ENCODE assay signal across 8 cellular contexts in the genomic region with DNA sequence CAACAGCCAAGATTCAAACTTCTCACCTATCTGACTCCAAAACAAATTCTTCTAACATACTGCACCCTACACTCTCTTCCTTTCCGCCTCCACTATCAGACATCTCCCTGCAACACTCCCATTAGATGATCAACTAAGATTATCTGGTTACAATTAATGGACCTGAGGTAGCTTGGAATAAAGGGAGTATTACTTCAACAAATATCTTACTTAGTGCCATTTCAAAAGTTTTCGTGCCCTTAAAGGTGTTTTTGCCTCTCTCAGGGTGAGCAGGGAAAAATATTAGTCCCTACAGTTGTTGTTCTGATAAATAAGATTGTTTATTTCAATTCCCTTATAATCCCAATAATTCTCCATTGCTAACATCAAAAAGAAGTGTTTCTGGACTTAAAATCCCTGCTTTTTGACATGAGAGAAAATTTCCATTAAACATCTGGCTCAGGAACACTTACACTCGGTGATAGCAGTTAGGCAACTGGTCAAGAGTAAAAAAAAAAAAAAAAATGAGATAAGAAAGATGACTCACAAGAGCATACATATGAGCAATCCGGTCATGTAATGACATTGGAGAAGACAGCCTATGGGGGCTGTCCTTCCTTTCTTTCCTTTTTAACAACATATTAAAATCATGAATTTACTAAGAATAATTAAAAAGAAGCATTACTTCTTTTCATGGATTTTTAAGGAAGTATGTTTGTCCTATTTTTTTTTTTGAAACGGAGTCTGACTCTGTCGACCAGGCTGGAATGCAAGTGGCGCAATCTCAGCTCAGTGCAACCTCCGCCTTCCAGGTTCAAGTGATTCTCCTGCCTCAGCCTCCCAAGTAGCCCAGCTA. TPM values are rescaled to one million over a fixed set of nuclear protein-coding genes. Genes with fewer than 3 reads are reported as not detected.
DNase-seq lines count a peak whose midpoint lies in the region; ATAC-seq and TF ChIP-seq lines count a peak whose summit lies in the region.

No MANE protein-coding gene starts in this region.

- no peaks in the 10 kb centered on the region for H3K27me3 Mint-ChIP-seq in activated CD4-positive, alpha-beta T cell treated with anti-CD3 and anti-CD28 coated beads for 36 hours
- no peaks in the 10 kb centered on the region for H3K27me3 Mint-ChIP-seq in T-cell
- H3K27me3 Mint-ChIP-seq in stimulated activated naive B cell treated with anti-CD40 and anti-IgM and Interleukin-4, amounts not matched to agents 10 μg/mL and 1 μg/mL and 100 μg/mL, for 72 hours, result no peaks in the 10 kb centered on the region

- no peaks in the 10 kb centered on the region for H3K9me3 ChIP-seq in heart right ventricle

- H3K4me1 ChIP-seq in heart right ventricle, result peaks cover 3 to 68% (median 55%) of the 10 kb centered on the region in 9 donors

- intact Hi-C loops in activated CD4-positive, alpha-beta T cell treated with anti-CD3 and anti-CD28 coated beads for 36 hours (cut with DNase I, micrococcal nuclease), result loop anchor here in 1 of 2 experiments (5.0 kb wide), 1 partner anchor 672 kb away; no protein-coding TSS in a partner anchor
- intact Hi-C loops in heart right ventricle (cut with DNase I), result no loop called here

- H3K36me3 ChIP-seq in heart right ventricle, result no peaks in the 10 kb centered on the region

- DNase-seq in activated CD4-positive, alpha-beta T cell treated with anti-CD3 and anti-CD28 coated beads for 36 hours, result no peak
- no peak for DNase-seq in activated CD4-positive, alpha-beta T cell treated with anti-CD3 and anti-CD28 coated beads for 48 hours
- DNase-seq in T-cell (no peak), heart right ventricle (no peak), SKM-1 (lab: John Stamatoyannopoulos, UW; ENCODE audit: unreplicated experiment) (no peak), DMS 273 (lab: John Stamatoyannopoulos, UW; ENCODE audit: unreplicated experiment) (no peak), GM19240 (ENCODE audit: insufficient read length, low spot score) (no peak)
- DNase-seq in stimulated activated naive B cell treated with anti-CD40 and anti-IgM and Interleukin-4, amounts not matched to agents 10 μg/mL and 1 μg/mL and 100 μg/mL, for 72 hours, result no peak

- H3K27ac Mint-ChIP-seq in activated CD4-positive, alpha-beta T cell treated with anti-CD3 and anti-CD28 coated beads for 36 hours, result no peak overlapping the region
- H3K27ac Mint-ChIP-seq in T-cell, result peak overlapping the region in 1 of 2 donors; percentile 45
- peak overlapping the region; percentile 56 for H3K27ac Mint-ChIP-seq in stimulated activated naive B cell treated with anti-CD40 and anti-IgM and Interleukin-4, amounts not matched to agents 10 μg/mL and 1 μg/mL and 100 μg/mL, for 72 hours

- no peaks in the 10 kb centered on the region for H3K9me3 Mint-ChIP-seq in activated CD4-positive, alpha-beta T cell treated with anti-CD3 and anti-CD28 coated beads for 36 hours (ENCODE audit: low read depth)
- H3K9me3 Mint-ChIP-seq in T-cell, result no peaks in the 10 kb centered on the region
- no peaks in the 10 kb centered on the region for H3K9me3 Mint-ChIP-seq in stimulated activated naive B cell treated with anti-CD40 and anti-IgM and Interleukin-4, amounts not matched to agents 10 μg/mL and 1 μg/mL and 100 μg/mL, for 72 hours

- ATAC-seq in activated CD4-positive, alpha-beta T cell treated with anti-CD3 and anti-CD28 coated beads for 36 hours, result peak; percentile 40
- ATAC-seq in T-cell (replicated peaks in 1 of 4), result no peak
- peak; percentile 54 to 96 (median 83) for ATAC-seq in heart right ventricle
- peak in 1 of 2 donors; percentile 56 for ATAC-seq in stimulated activated naive B cell treated with anti-CD40 and anti-IgM and Interleukin-4, amounts not matched to agents 10 μg/mL and 1 μg/mL and 100 μg/mL, for 72 hours (replicated peaks)

- CTCF ChIA-PET in activated CD4-positive, alpha-beta T cell treated with anti-CD3 and anti-CD28 coated beads for 36 hours (lab: Charles Lee), result interaction anchor here (1.1 to 2.1 kb wide), 2 partner anchors 14 to 31 kb away, joined by 3 to 5 read pairs; no protein-coding TSS in a partner anchor
- CTCF ChIA-PET in T-cell (lab: Charles Lee), result no interaction called here

- H3K27ac ChIP-seq in heart right ventricle, result peak overlapping the region in 8 of 10 donors; percentile 6 to 64 (median 56)

- peaks cover 31% of the 10 kb centered on the region for H3K36me3 Mint-ChIP-seq in activated CD4-positive, alpha-beta T cell treated with anti-CD3 and anti-CD28 coated beads for 36 hours (ENCODE audit: low read depth)
- peaks cover 26% of the 10 kb centered on the region for H3K36me3 Mint-ChIP-seq in T-cell
- H3K36me3 Mint-ChIP-seq in stimulated activated naive B cell treated with anti-CD40 and anti-IgM and Interleukin-4, amounts not matched to agents 10 μg/mL and 1 μg/mL and 100 μg/mL, for 72 hours, result peaks cover 11 to 20% of the 10 kb centered on the region in 2 donors

- no peak overlapping the region for H3K4me3 Mint-ChIP-seq in activated CD4-positive, alpha-beta T cell treated with anti-CD3 and anti-CD28 coated beads for 36 hours
- peak overlapping the region in 2 of 3 donors; percentile 0 to 51 for H3K4me3 Mint-ChIP-seq in T-cell
- H3K4me3 Mint-ChIP-seq in stimulated activated naive B cell treated with anti-CD40 and anti-IgM and Interleukin-4, amounts not matched to agents 10 μg/mL and 1 μg/mL and 100 μg/mL, for 72 hours, result no peak overlapping the region

- POLR2A ChIA-PET in activated CD4-positive, alpha-beta T cell treated with anti-CD3 and anti-CD28 coated beads for 36 hours (lab: Charles Lee), result no interaction called here
- POLR2A ChIA-PET in T-cell (lab: Charles Lee), result interaction anchor here in 1 of 2 donors (0.5 to 0.6 kb wide), 2 partner anchors 19 to 167 kb away, joined by 3 to 4 read pairs; no protein-coding TSS in a partner anchor

- TF ChIP-seq CTCF in heart right ventricle (IDR thresholded peaks at IDR 0.05), result no peak

- no peak overlapping the region for H3K4me3 ChIP-seq in heart right ventricle

- WGBS in heart right ventricle, 2 donors, result 54 to 55% methylated on average over 8 of the region's 8 CpGs

- peaks cover 80% of the 10 kb centered on the region for H3K4me1 Mint-ChIP-seq in activated CD4-positive, alpha-beta T cell treated with anti-CD3 and anti-CD28 coated beads for 36 hours
- peaks cover 84 to 91% (median 88%) of the 10 kb centered on the region in 3 donors for H3K4me1 Mint-ChIP-seq in T-cell
- H3K4me1 Mint-ChIP-seq in stimulated activated naive B cell treated with anti-CD40 and anti-IgM and Interleukin-4, amounts not matched to agents 10 μg/mL and 1 μg/mL and 100 μg/mL, for 72 hours, result peaks cover 23 to 63% of the 10 kb centered on the region in 2 donors

- no peaks in the 10 kb centered on the region for H3K27me3 ChIP-seq in heart right ventricle

RNA-seq across cellular contexts. Expression of gene RSBN1, which starts 7.6 kb away (rescaled TPM):
- 10 to 100 TPM; 22.1 to 24.3 TPM for total RNA-seq in activated CD4-positive, alpha-beta T cell treated with anti-CD3 and anti-CD28 coated beads for 36 hours
- total RNA-seq in T-cell (10 to 100 TPM; 43.9 to 49.9 (median 45.1) TPM), heart right ventricle (10 to 100 TPM in 8 of 10 donors, 1 to 10 TPM in 2; 7.5 to 13.9 (median 11.8) TPM)
- 1 to 10 TPM; 2.1 to 5.0 TPM for polyA plus RNA-seq in heart right ventricle

RNA-seq across cellular contexts. Expression of gene PHTF1, which starts 45.4 kb away (rescaled TPM):
- 10 to 100 TPM; 11.3 to 12.2 TPM for total RNA-seq in activated CD4-positive, alpha-beta T cell treated with anti-CD3 and anti-CD28 coated beads for 36 hours
- total RNA-seq in T-cell (10 to 100 TPM in 2 of 5 donors, 1 to 10 TPM in 3; 5.9 to 10.5 (median 9.2) TPM), heart right ventricle (10 to 100 TPM in 5 of 10 donors, 1 to 10 TPM in 5; 7.7 to 14.8 (median 10.0) TPM)
- polyA plus RNA-seq in heart right ventricle, result 1 to 10 TPM; 4.9 to 8.3 TPM

Comparison
In these comparisons a context has a peak if more than half of its experiments do, and no peak if none do; other contexts are left out.
1. ATAC-seq: peak in activated CD4-positive, alpha-beta T cell treated with anti-CD3 and anti-CD28 coated beads for 36 hours (single experiment) and heart right ventricle (8 of 8); none in T-cell (0 of 4).
2. H3K4me3 Mint-ChIP-seq: peak in T-cell (2 of 3); none in activated CD4-positive, alpha-beta T cell treated with anti-CD3 and anti-CD28 coated beads for 36 hours (single experiment) and stimulated activated naive B cell treated with anti-CD40 and anti-IgM and Interleukin-4, amounts not matched to agents 10 μg/mL and 1 μg/mL and 100 μg/mL, for 72 hours (0 of 2).